In the genomic region with DNA sequence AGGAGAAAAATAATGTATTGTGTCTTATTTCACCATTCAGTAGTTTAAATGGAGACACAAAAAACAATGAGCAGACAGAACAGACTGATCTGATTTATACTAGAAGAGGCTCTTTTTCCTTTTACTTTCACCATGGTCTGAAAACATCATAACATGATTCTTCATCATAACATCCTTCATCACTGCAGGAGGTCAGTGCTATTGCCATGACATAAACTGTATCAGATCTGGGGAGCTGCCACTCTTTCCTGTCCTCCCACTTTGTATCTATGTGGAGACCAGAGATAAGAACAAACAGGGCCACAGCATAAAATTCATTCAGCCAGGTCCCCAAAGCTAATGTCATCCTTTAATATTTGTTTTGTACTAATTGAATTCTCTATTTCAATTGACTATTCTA, we compare ENCODE assay signal across 24 cellular contexts. TPM values are rescaled to one million over a fixed set of nuclear protein-coding genes. Genes with fewer than 3 reads are reported as not detected.
"Had no signal": no experiment of that assay in that cellular context is flagged by ENCODE, and none has a peak within 500 bp of the region (broad histone marks: within the 10 kb centered on the region; RNA-seq: fewer than 3 reads in every experiment).

No MANE protein-coding gene starts in this region.

- DNase-seq: IMR-90, Kasumi-1, KG1, NCI-H1048, NCI-H1105, NCI-H1417, NCI-H1436 treated with DMSO at 0.1 percent for 48 hours, NCI-H1694, NCI-H187 treated with DMSO at 0.1 percent for 48 hours, NCI-H2029 treated with DMSO at 0.1 percent for 48 hours, NCI-H2227 treated with DMSO at 0.1 percent for 48 hours, NCI-H446, NCI-H510A, NCI-H524 treated with DMSO at 0.1 percent for 48 hours, NCI-H69, NCI-H774, PC-3, SHP77, SK-N-SH, SW 1271 had no signal

- H3K27ac ChIP-seq: RWPE1 had no signal

- H3K9me3 ChIP-seq: SK-N-SH had no signal

RNA-seq across cellular contexts. Expression of a gene that starts 25.2 kb away (rescaled TPM):
- total RNA-seq: HepG2, HT1080, SK-MEL-5 had no signal
